In genomic region chr4:141339966-141340365, GRCh38 we compare ENCODE assay signal across 12 cellular contexts.
"Had no signal": no experiment of that assay in that cellular context is flagged by ENCODE, and none has a peak within 500 bp of the region (broad histone marks: within the 10 kb centered on the region; RNA-seq: fewer than 3 reads in every experiment).

No MANE protein-coding gene starts in this region.

- H3K9me3 ChIP-seq: lower lobe of right lung, prostate gland, right lobe of liver, stomach, testis, upper lobe of right lung had no signal

- H3K27ac ChIP-seq: cardiac muscle cell, lower lobe of right lung, prostate gland, right lobe of liver, stomach, testis, upper lobe of right lung had no signal

- DNase-seq: activated naive CD4-positive, alpha-beta T cell; activated naive CD8-positive, alpha-beta T cell treated with anti-CD3 and anti-CD28 coated beads, Interleukin-2, amount 10 ng/mL, durations not matched to agents 7 days and 5 days; anterior cingulate cortex; glutamatergic neuron; hypothalamus; lower lobe of right lung; right lobe of liver; stomach; testis; upper lobe of right lung had no signal

- H3K4me3 ChIP-seq: cardiac muscle cell, lower lobe of right lung, prostate gland, right lobe of liver, stomach, testis, upper lobe of right lung had no signal

- H3K36me3 ChIP-seq: cardiac muscle cell, lower lobe of right lung, prostate gland, right lobe of liver, stomach, upper lobe of right lung had no signal

- H3K4me1 ChIP-seq: lower lobe of right lung, prostate gland, testis, upper lobe of right lung had no signal

- H3K27me3 ChIP-seq: cardiac muscle cell, right lobe of liver, stomach, testis, upper lobe of right lung had no signal
